8 cellular contexts compared by ENCODE assay signal in genomic region chr5:138492552-138493045, GRCh38. TPM values are rescaled to one million over a fixed set of nuclear protein-coding genes. Genes with fewer than 3 reads are reported as not detected.
DNase-seq lines count a peak whose midpoint lies in the region; ATAC-seq and TF ChIP-seq lines count a peak whose summit lies in the region.

No MANE protein-coding gene starts in this region.

- no peak for TF ChIP-seq POLR2A in sigmoid colon (IDR thresholded peaks at IDR 0.05)

- H3K27me3 ChIP-seq in sigmoid colon, result peaks cover 0 to 21% (median 6%) of the 10 kb centered on the region in 3 donors

- no peak for TF ChIP-seq EP300 in sigmoid colon (IDR thresholded peaks at IDR 0.05)

- no peaks in the 10 kb centered on the region for H3K36me3 Mint-ChIP-seq in T-cell

- no peak for DNase-seq in T-cell
- peak in 1 of 2 donors; percentile 26 for DNase-seq in foreskin fibroblast
- DNase-seq in sigmoid colon, result no peak
- no peak for DNase-seq in effector CD8-positive, alpha-beta T cell (lab: John Stamatoyannopoulos, UW)
- no peak for DNase-seq in H4 (ENCODE audit: low spot score)

- no peaks in the 10 kb centered on the region for H3K36me3 ChIP-seq in sigmoid colon

- no peak for TF ChIP-seq CTCF in GM12875 (IDR thresholded peaks at IDR 0.05; ENCODE audit: borderline replicate concordance, insufficient read depth, low read depth, low read length)
- TF ChIP-seq CTCF in foreskin fibroblast (IDR thresholded peaks at IDR 0.05; ENCODE audit: low read depth, low read length), result no peak
- no peak for TF ChIP-seq CTCF in sigmoid colon (IDR thresholded peaks at IDR 0.05)

- H3K4me1 Mint-ChIP-seq in T-cell, result peaks cover 9 to 19% (median 16%) of the 10 kb centered on the region in 3 donors

- H3K9me3 ChIP-seq in sigmoid colon, result no peaks in the 10 kb centered on the region

- POLR2A ChIA-PET in T-cell (lab: Charles Lee), result interaction anchor here (0.6 kb wide), 3 partner anchors 19 to 36 kb away, joined by 4 to 12 read pairs (median 11); no protein-coding TSS in a partner anchor

- H3K4me1 ChIP-seq in sigmoid colon, result peaks cover 0 to 21% (median 19%) of the 10 kb centered on the region in 4 donors

- ATAC-seq in T-cell (replicated peaks in 1 of 4) (no peak), GM21786 (IDR thresholded peaks at IDR 0.05; ENCODE audit: unreplicated experiment) (no peak), GM19324 (IDR thresholded peaks at IDR 0.05; ENCODE audit: low FRiP score, unreplicated experiment) (no peak)

- H3K4me3 ChIP-seq in GM12875 (ENCODE audit: low read depth, low read length), result peak overlapping the region; percentile 58
- peak overlapping the region; percentile 60 to 63 for H3K4me3 ChIP-seq in foreskin fibroblast (ENCODE audit: low read depth in 1 of 2, low read length in 2 of 2)
- H3K4me3 ChIP-seq in sigmoid colon, result peak overlapping the region; percentile 47 to 59 (median 58)

- H3K27me3 Mint-ChIP-seq in T-cell, result peaks cover 5 to 20% of the 10 kb centered on the region in 2 donors

- H3K9me3 Mint-ChIP-seq in T-cell, result no peaks in the 10 kb centered on the region

- no peak overlapping the region for H3K27ac Mint-ChIP-seq in T-cell

- 22 to 49% methylated on average over 10 of the region's 10 CpGs for WGBS in sigmoid colon, 2 donors

- intact Hi-C loops in sigmoid colon (cut with DNase I), result loop anchor here (1.0 kb wide), 1 partner anchor 28 kb away; no protein-coding TSS in a partner anchor

- H3K4me3 Mint-ChIP-seq in T-cell, result peak overlapping the region; percentile 85 to 86 (median 86)

- CTCF ChIA-PET in T-cell (lab: Charles Lee), result interaction anchor here (0.5 to 1.2 kb wide), 9 partner anchors 9 to 839 kb away, joined by 3 to 10 read pairs (median 5); partner anchors contain the start of gene EGR1 (in 1 of the 2)

- peak overlapping the region; percentile 74 to 80 (median 74) for H3K27ac ChIP-seq in sigmoid colon

RNA-seq across cellular contexts. Expression of gene EGR1, which starts 27.3 kb away (rescaled TPM):
- total RNA-seq in T-cell, result 10 to 100 TPM in 1 of 5 donors, 1 to 10 TPM in 4; 6.8 to 13.8 (median 8.0) TPM
- 100 to 1,000 TPM in 1 of 4 donors, 10 to 100 TPM in 3; 18.5 to 146 (median 62.0) TPM for total RNA-seq in sigmoid colon
- 10 to 100 TPM; 17.6 to 85.0 (median 69.1) TPM for polyA plus RNA-seq in sigmoid colon
- total RNA-seq in H4 (2014; rRNA removed; shearing (Covaris generic)), result 5.5 and 9.3 TPM in 2 replicates

RNA-seq across cellular contexts. Expression of gene ETF1, which starts 50.4 kb away (rescaled TPM):
- total RNA-seq in T-cell (100 to 1,000 TPM in 1 of 5 donors, 10 to 100 TPM in 4; 40.1 to 115 (median 43.2) TPM), sigmoid colon (100 to 1,000 TPM in 2 of 4 donors, 10 to 100 TPM in 2; 67.0 to 117 (median 106) TPM)
- polyA plus RNA-seq in sigmoid colon, result 10 to 100 TPM; 49.9 to 62.0 (median 58.4) TPM
- 163 and 179 TPM in 2 replicates for total RNA-seq in H4 (2014; rRNA removed; shearing (Covaris generic))

RNA-seq across cellular contexts. Expression of gene REEP2, which starts 53.7 kb away (rescaled TPM):
- total RNA-seq in T-cell (under 1 TPM; 0.18 to 0.61 (median 0.42) TPM), sigmoid colon (10 to 100 TPM in 3 of 4 donors, 1 to 10 TPM in 1; 7.7 to 24.6 (median 14.8) TPM)
- polyA plus RNA-seq in sigmoid colon, result 1 to 10 TPM in 2 of 3 donors, under 1 TPM in 1; 0.92 to 4.8 (median 3.7) TPM
- total RNA-seq in H4 (2014; rRNA removed; shearing (Covaris generic)), result 2.1 and 6.0 TPM in 2 replicates
